ENCODE assay signal across 7 cellular contexts in genomic region chr12:6470375-6471163, GRCh38. TPM values are rescaled to one million over a fixed set of nuclear protein-coding genes. Genes with fewer than 3 reads are reported as not detected.
DNase-seq lines count a peak whose midpoint lies in the region; ATAC-seq, FAIRE-seq and TF ChIP-seq lines count a peak whose summit lies in the region.

A gene with protein sequence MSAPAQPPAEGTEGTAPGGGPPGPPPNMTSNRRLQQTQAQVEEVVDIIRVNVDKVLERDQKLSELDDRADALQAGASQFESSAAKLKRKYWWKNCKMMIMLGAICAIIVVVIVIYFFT (minus strand): TSS chr12:6470677. CDS start chr12:6470531, 146 bp downstream.

- no peaks in the 10 kb centered on the region for H3K9me3 ChIP-seq in astrocyte (ENCODE audit: insufficient read depth, low read depth, low read length)

- peaks cover 24% of the 10 kb centered on the region for H3K79me2 ChIP-seq in astrocyte (ENCODE audit: insufficient read depth, low read length)

- peak within 1 kb of the TSS; percentile 94 for H3K4me3 Mint-ChIP-seq in astrocyte (ENCODE audit: unreplicated experiment)

- peaks cover 14% of the 10 kb centered on the region for H3K4me1 ChIP-seq in astrocyte (ENCODE audit: insufficient read depth, low read length)

- H3K4me3 ChIP-seq in astrocyte (ENCODE audit: insufficient read depth, low read depth, low read length): peak within 1 kb of the TSS; percentile 83

- DNase-seq in NCI-H2029 (lab: John Stamatoyannopoulos, UW): peak; percentile 96
- peak; percentile 97 for DNase-seq in T-helper 22 cell (ENCODE audit: low read depth)
- peak; percentile 96 for DNase-seq in astrocyte (ENCODE audit: low read depth)
- peak; percentile 98 for DNase-seq in hepatic stellate cell (ENCODE audit: low spot score)
- DNase-seq in renal cortical epithelial cell (ENCODE audit: low read depth): peak; percentile 92

- peaks cover 2% of the 10 kb centered on the region for H3K9me3 Mint-ChIP-seq in astrocyte (ENCODE audit: unreplicated experiment)

- no peak for TF ChIP-seq CTCF in astrocyte (IDR thresholded peaks at IDR 0.05; ENCODE audit: insufficient read depth, low read depth, low read length)

- H3K9ac ChIP-seq in astrocyte (ENCODE audit: low read length): peak within 1 kb of the TSS; percentile 88

- H2AFZ ChIP-seq in astrocyte (ENCODE audit: low read depth, low read length): peak within 1 kb of the TSS; percentile 94

- peaks cover 20% of the 10 kb centered on the region for H3K4me1 Mint-ChIP-seq in astrocyte (ENCODE audit: low read depth, unreplicated experiment)

- H3K36me3 ChIP-seq in astrocyte (ENCODE audit: insufficient read depth, low read length): no peaks in the 10 kb centered on the region

- TF ChIP-seq POLR2A in GM18505 (IDR thresholded peaks at IDR 0.05; ENCODE audit: borderline replicate concordance, extremely low read depth, insufficient read depth, insufficient read length): peak; percentile 100

- H3K27ac ChIP-seq in astrocyte (ENCODE audit: low read depth, low read length): peak within 1 kb of the TSS; percentile 87

- ATAC-seq in GM18505 (IDR thresholded peaks at IDR 0.05; ENCODE audit: unreplicated experiment): peak; percentile 81
- peak; percentile 84 for ATAC-seq in HG02973 (IDR thresholded peaks at IDR 0.05; ENCODE audit: unreplicated experiment)

- H3K27me3 Mint-ChIP-seq in astrocyte (ENCODE audit: low read depth, unreplicated experiment): no peaks in the 10 kb centered on the region

- H4K20me1 ChIP-seq in astrocyte (ENCODE audit: insufficient read depth, low read length): peaks cover 31% of the 10 kb centered on the region

- peaks cover 9% of the 10 kb centered on the region for H3K36me3 Mint-ChIP-seq in astrocyte (ENCODE audit: low read depth, unreplicated experiment)

- H3K27ac Mint-ChIP-seq in astrocyte (ENCODE audit: unreplicated experiment): peak within 1 kb of the TSS; percentile 90

- no peak for FAIRE-seq in astrocyte (lab: Jason Lieb, UNC)

- H3K4me2 ChIP-seq in astrocyte (ENCODE audit: low read length): peak within 1 kb of the TSS; percentile 86

- no peaks in the 10 kb centered on the region for H3K27me3 ChIP-seq in astrocyte (ENCODE audit: insufficient read depth, low read length)

RNA-seq across cellular contexts. Expression of the gene that starts here (rescaled TPM):
- 21.0 and 23.1 TPM in 2 replicates for total RNA-seq in astrocyte
- total RNA-seq in renal cortical epithelial cell: 1.8 and 2.3 TPM in 2 replicates

Comparison
In these comparisons a context has a peak if more than half of its experiments do, and no peak if none do; other contexts are left out.
1. Peak in every context shown above with its lines: DNase-seq, ATAC-seq, H3K4me3 ChIP-seq and H3K27ac ChIP-seq.